In genomic region chr1:236851871-236852270, GRCh38 we compare ENCODE assay signal across 15 cellular contexts.
"Had no signal": no experiment of that assay in that cellular context is flagged by ENCODE, and none has a peak within 500 bp of the region (broad histone marks: within the 10 kb centered on the region; RNA-seq: fewer than 3 reads in every experiment).

No MANE protein-coding gene starts in this region.

- H3K4me3 ChIP-seq: dorsolateral prefrontal cortex, gastrocnemius medialis, heart right ventricle, mucosa of descending colon, right atrium auricular region, sigmoid colon, skin epidermis had no signal

- H3K4me1 ChIP-seq: gastrocnemius medialis, right atrium auricular region had no signal

- H3K9me3 Mint-ChIP-seq: natural killer cell, neural crest cell had no signal

- H3K27ac ChIP-seq: dorsolateral prefrontal cortex, gastrocnemius medialis, heart right ventricle, right atrium auricular region, sigmoid colon, skin epidermis had no signal

- H3K9me3 ChIP-seq: gastrocnemius medialis, heart right ventricle, mucosa of descending colon, right atrium auricular region, sigmoid colon had no signal

- H3K27ac Mint-ChIP-seq: natural killer cell had no signal

- H3K4me1 Mint-ChIP-seq: neural crest cell had no signal

- DNase-seq: cortex of kidney; dorsolateral prefrontal cortex; effector CD8-positive, alpha-beta T cell; gastrocnemius medialis; heart right ventricle; hypothalamus; kidney glomerular epithelial cell; mucosa of descending colon; natural killer cell; sigmoid colon; stimulated activated CD4-positive, alpha-beta T cell treated with anti-CD3 and anti-CD28 coated beads, Interleukin-12 subunit alpha, Interleukin-12 subunit beta, amount 100 ng/mL, for 4 hours; stimulated activated naive CD4-positive, alpha-beta T cell treated with Interleukin-2 at 50 U/mL for 16 hours had no signal

- H3K27me3 ChIP-seq: dorsolateral prefrontal cortex, gastrocnemius medialis, heart right ventricle, right atrium auricular region, sigmoid colon had no signal

- H3K4me3 Mint-ChIP-seq: natural killer cell, neural crest cell had no signal
